ENCODE assay signal across 17 cellular contexts in the genomic region with DNA sequence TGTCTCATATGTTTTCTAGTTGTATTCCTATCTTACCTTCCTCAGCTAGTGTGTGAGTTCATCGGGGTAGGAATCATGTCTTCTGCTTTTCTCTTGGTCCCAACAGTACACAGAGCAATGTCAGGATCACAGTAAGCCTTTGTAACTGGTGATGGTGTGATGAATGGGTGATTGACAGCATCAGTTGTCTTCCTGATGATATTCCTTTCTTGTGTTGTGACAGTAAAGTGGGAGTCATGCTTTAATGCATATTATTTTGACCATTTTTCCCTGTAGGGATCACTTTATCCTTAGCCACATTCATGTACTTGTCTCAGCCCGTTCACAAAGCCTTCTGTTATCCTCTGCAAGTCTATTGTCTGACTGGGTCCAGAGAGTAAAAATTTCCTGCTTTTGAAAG.
"Had no signal": no experiment of that assay in that cellular context is flagged by ENCODE, and none has a peak within 500 bp of the region (broad histone marks: within the 10 kb centered on the region; RNA-seq: fewer than 3 reads in every experiment).

No MANE protein-coding gene starts in this region.

- H3K27me3 Mint-ChIP-seq: activated B cell treated with CpG ODN at 0.5 μM for 24 hours; activated CD4-positive, alpha-beta memory T cell treated with anti-CD3 and anti-CD28 coated beads, Interleukin-2, amount 10 ng/mL, durations not matched to agents 7 days and 5 days; activated CD8-positive, alpha-beta memory T cell treated with anti-CD3 and anti-CD28 coated beads, Interleukin-2, amount 10 ng/mL, durations not matched to agents 7 days and 5 days; activated T-helper 17 cell treated with anti-CD3 and anti-CD28 coated beads, Interleukin-2, amount 50 U/mL, for 72 hours; stimulated activated naive CD8-positive, alpha-beta T cell treated with anti-CD3 and anti-CD28 coated beads, Interleukin-15, amount 100 ng/mL, for 72 hours had no signal

- H3K36me3 ChIP-seq: brain microvascular endothelial cell had no signal

- DNase-seq: activated B cell treated with CpG ODN at 0.5 μM for 24 hours; activated CD4-positive, alpha-beta memory T cell treated with anti-CD3 and anti-CD28 coated beads, Interleukin-2, amount 10 ng/mL, durations not matched to agents 7 days and 5 days; activated CD4-positive, alpha-beta T cell treated with anti-CD3 and anti-CD28 coated beads for 4 hours; activated CD8-positive, alpha-beta memory T cell treated with anti-CD3 and anti-CD28 coated beads, Interleukin-2, amount 10 ng/mL, durations not matched to agents 7 days and 5 days; activated naive CD4-positive, alpha-beta T cell treated with Interleukin-2 at 50 U/mL for 16 hours; anterior cingulate cortex; brain microvascular endothelial cell; nephron progenitor cell; occipital lobe; posterior cingulate gyrus; stimulated activated CD4-positive, alpha-beta T cell treated with anti-CD3 and anti-CD28 coated beads, Interleukin-12 subunit alpha, Interleukin-12 subunit beta, amount 100 ng/mL, for 4 hours; stimulated activated CD4-positive, alpha-beta T cell treated with anti-CD3 and anti-CD28 coated beads, Interleukin-1b, Interleukin-23, amount 100 ng/mL, for 48 hours; stimulated activated naive CD8-positive, alpha-beta T cell treated with anti-CD3 and anti-CD28 coated beads, Interleukin-15, amount 100 ng/mL, for 72 hours; transverse colon had no signal

- H3K27ac Mint-ChIP-seq: activated B cell treated with CpG ODN at 0.5 μM for 24 hours; activated CD4-positive, alpha-beta memory T cell treated with anti-CD3 and anti-CD28 coated beads, Interleukin-2, amount 10 ng/mL, durations not matched to agents 7 days and 5 days; activated CD8-positive, alpha-beta memory T cell treated with anti-CD3 and anti-CD28 coated beads, Interleukin-2, amount 10 ng/mL, durations not matched to agents 7 days and 5 days; activated T-helper 17 cell treated with anti-CD3 and anti-CD28 coated beads, Interleukin-2, amount 50 U/mL, for 72 hours; nephron progenitor cell had no signal

- H3K27me3 ChIP-seq: brain microvascular endothelial cell, suprapubic skin, transverse colon had no signal

- H3K4me3 Mint-ChIP-seq: activated B cell treated with CpG ODN at 0.5 μM for 24 hours; activated CD4-positive, alpha-beta memory T cell treated with anti-CD3 and anti-CD28 coated beads, Interleukin-2, amount 10 ng/mL, durations not matched to agents 7 days and 5 days; activated CD8-positive, alpha-beta memory T cell treated with anti-CD3 and anti-CD28 coated beads, Interleukin-2, amount 10 ng/mL, durations not matched to agents 7 days and 5 days; activated T-helper 17 cell treated with anti-CD3 and anti-CD28 coated beads, Interleukin-2, amount 50 U/mL, for 72 hours; nephron progenitor cell; stimulated activated naive CD8-positive, alpha-beta T cell treated with anti-CD3 and anti-CD28 coated beads, Interleukin-15, amount 100 ng/mL, for 72 hours had no signal

- ATAC-seq: activated CD8-positive, alpha-beta memory T cell treated with anti-CD3 and anti-CD28 coated beads, Interleukin-2, amount 10 ng/mL, durations not matched to agents 7 days and 5 days; activated T-helper 17 cell treated with anti-CD3 and anti-CD28 coated beads, Interleukin-2, amount 50 U/mL, for 72 hours; stimulated activated naive CD8-positive, alpha-beta T cell treated with anti-CD3 and anti-CD28 coated beads, Interleukin-15, amount 100 ng/mL, for 72 hours had no signal

- H3K4me1 Mint-ChIP-seq: activated B cell treated with CpG ODN at 0.5 μM for 24 hours; activated CD4-positive, alpha-beta memory T cell treated with anti-CD3 and anti-CD28 coated beads, Interleukin-2, amount 10 ng/mL, durations not matched to agents 7 days and 5 days; activated CD8-positive, alpha-beta memory T cell treated with anti-CD3 and anti-CD28 coated beads, Interleukin-2, amount 10 ng/mL, durations not matched to agents 7 days and 5 days; nephron progenitor cell; stimulated activated naive CD8-positive, alpha-beta T cell treated with anti-CD3 and anti-CD28 coated beads, Interleukin-15, amount 100 ng/mL, for 72 hours had no signal

- H3K4me3 ChIP-seq: coronary artery, suprapubic skin, transverse colon had no signal

- H3K4me1 ChIP-seq: suprapubic skin, transverse colon had no signal

- H3K27ac ChIP-seq: brain microvascular endothelial cell, coronary artery, suprapubic skin, transverse colon had no signal

- H3K9me3 Mint-ChIP-seq: activated B cell treated with CpG ODN at 0.5 μM for 24 hours; activated CD4-positive, alpha-beta memory T cell treated with anti-CD3 and anti-CD28 coated beads, Interleukin-2, amount 10 ng/mL, durations not matched to agents 7 days and 5 days; activated T-helper 17 cell treated with anti-CD3 and anti-CD28 coated beads, Interleukin-2, amount 50 U/mL, for 72 hours; nephron progenitor cell; stimulated activated naive CD8-positive, alpha-beta T cell treated with anti-CD3 and anti-CD28 coated beads, Interleukin-15, amount 100 ng/mL, for 72 hours had no signal

- H3K9me3 ChIP-seq: suprapubic skin, transverse colon had no signal
